Comparison of ENCODE assay signal across 1 cellular context in the genomic region with DNA sequence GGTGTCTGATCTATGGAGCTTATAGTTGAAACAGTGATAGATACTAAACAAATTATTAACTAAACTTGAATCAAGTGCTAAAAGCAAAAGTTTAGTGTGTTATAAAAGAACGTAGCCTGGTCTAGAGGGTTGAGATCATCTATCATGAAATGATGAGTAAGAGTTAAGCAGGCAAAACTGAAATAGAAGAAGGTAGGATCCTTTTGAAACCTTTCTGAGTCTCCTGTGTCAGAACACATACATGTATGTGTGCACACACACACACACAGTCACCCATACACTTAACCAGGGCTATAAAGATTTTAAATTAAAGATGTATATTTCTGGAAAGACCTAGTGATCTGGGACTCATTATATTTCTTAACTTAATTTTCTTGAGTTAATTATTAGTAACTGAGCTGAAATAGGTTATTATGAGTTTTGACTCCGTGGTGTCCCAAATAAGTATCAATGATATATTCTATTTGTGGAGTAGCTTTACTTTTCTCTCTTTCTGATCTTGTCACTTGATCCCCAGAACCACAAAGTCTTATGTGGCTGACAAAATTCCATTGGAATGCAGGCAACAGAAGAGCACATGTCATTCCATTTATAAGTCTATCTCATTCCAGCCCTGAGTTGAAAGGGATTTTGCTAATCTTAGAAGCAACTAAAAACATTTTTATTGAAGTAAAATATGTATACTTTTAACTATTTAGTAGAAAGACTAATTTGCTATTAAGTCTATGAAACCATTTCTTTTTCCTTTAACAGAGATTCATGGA.
TF ChIP-seq lines count a peak whose summit lies in the region.

No MANE protein-coding gene starts in this region.

TF ChIP-seq in HepG2, 621 proteins besides CTCF, POLR2A, EP300 and RAD21:
- TF ChIP-seq CREM (IDR thresholded peaks at IDR 0.05), result no peak
- TF ChIP-seq CREM (CRISPR knock-in tag; IDR thresholded peaks at IDR 0.05), result no peak
- TF ChIP-seq PPARG (CRISPR knock-in tag; conservative IDR thresholded peaks at IDR 0.05), result no peak
- no peak for TF ChIP-seq KAT7 (CRISPR knock-in tag; IDR thresholded peaks at IDR 0.05; ENCODE audit: borderline replicate concordance)
- TF ChIP-seq NFE2L2 (IDR thresholded peaks at IDR 0.05; ENCODE audit: low read length), result no peak
- TF ChIP-seq ZNF615 (CRISPR knock-in tag; IDR thresholded peaks at IDR 0.05; ENCODE audit: borderline replicate concordance), result no peak
- TF ChIP-seq SNAPC4 (CRISPR knock-in tag; IDR thresholded peaks at IDR 0.05), result no peak
- TF ChIP-seq ZNF674 (CRISPR knock-in tag; IDR thresholded peaks at IDR 0.05; ENCODE audit: low read depth), result no peak
- no peak for TF ChIP-seq FOSL1 (CRISPR knock-in tag; IDR thresholded peaks at IDR 0.05; ENCODE audit: borderline replicate concordance)
